Comparison of ENCODE assay signal across 14 cellular contexts in the genomic region with DNA sequence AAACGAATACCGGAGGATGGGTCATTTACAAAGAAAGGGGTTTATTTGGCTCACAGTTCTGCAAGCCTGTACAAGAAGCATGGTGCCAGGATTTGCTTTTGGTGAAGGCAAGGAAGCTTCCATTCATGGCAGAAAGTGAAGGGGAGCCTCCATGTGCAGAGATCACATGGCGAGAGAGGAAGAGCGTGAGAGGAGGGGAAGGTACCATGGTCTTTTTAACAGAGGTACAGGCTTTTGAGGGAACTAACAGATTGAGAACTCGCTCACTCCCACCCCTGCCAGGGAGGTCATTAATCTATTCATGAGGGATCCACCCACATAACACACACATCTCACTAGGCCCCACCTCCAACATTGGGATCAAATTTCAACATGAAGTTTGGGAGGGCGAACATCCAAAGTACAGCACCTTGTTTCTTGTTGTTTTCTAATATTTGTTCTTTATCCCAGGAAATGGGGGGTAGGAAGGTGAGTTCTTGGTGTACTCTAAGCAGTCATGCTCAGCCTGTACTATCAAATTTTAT. TPM values are rescaled to one million over a fixed set of nuclear protein-coding genes. Genes with fewer than 3 reads are reported as not detected.
A peak's percentile ranks its signal among the peaks of the same experiment; 100 is the strongest.
DNase-seq lines count a peak whose midpoint lies in the region; ATAC-seq and TF ChIP-seq lines count a peak whose summit lies in the region.
"Had no signal": no experiment of that assay in that cellular context is flagged by ENCODE, and none has a peak within 500 bp of the region (broad histone marks: within the 10 kb centered on the region; RNA-seq: fewer than 3 reads in every experiment).

No MANE protein-coding gene starts in this region.

- DNase-seq in H4 (ENCODE audit: low spot score), result peak; percentile 84
- DNase-seq in OCI-M1 (lab: John Stamatoyannopoulos, UW), result peak; percentile 92
- DNase-seq in epithelial cell of esophagus (ENCODE audit: low read depth), result peak; percentile 43
- DNase-seq in neuronal stem cell (ENCODE audit: low spot score), result no peak
- no peak for DNase-seq in NCI-H187 treated with DMSO at 0.1 percent for 48 hours (lab: John Stamatoyannopoulos, UW)
- no peak for DNase-seq in activated naive CD4-positive, alpha-beta T cell treated with anti-CD3 and anti-CD28 coated beads, Interleukin-2, amount 10 ng/mL, durations not matched to agents 7 days and 5 days
- DNase-seq: activated naive CD4-positive, alpha-beta T cell treated with anti-CD3 and anti-CD28 coated beads, Interleukin-2, amount 50 U/mL, for 16 hours; CD4-positive, CD25-positive, alpha-beta regulatory T cell; NCI-H1694; occipital lobe had no signal

- no peak overlapping the region for H3K14ac ChIP-seq in neuronal stem cell (ENCODE audit: low read length)

- WGBS in neuronal stem cell (ENCODE audit: extremely low coverage in 2 of 2, insufficient read length in 2 of 2, insufficient replicate concordance in 1 of 2), 2 donors, result no CpG with 5 or more reads among the region's 6 CpGs

- no peak overlapping the region for H3K4me2 ChIP-seq in neuronal stem cell (ENCODE audit: insufficient read depth, low read length, poor library complexity, severe bottlenecking)

- no peak overlapping the region for H3K27ac Mint-ChIP-seq in activated naive CD4-positive, alpha-beta T cell treated with anti-CD3 and anti-CD28 coated beads, Interleukin-2, amount 10 ng/mL, durations not matched to agents 7 days and 5 days
- H3K27ac Mint-ChIP-seq: stimulated activated naive CD8-positive, alpha-beta T cell treated with anti-CD3 and anti-CD28 coated beads, Interleukin-15, Interleukin-2, amounts not matched to agents 100 ng/mL and 50 ng/mL, for 24 hours had no signal

- H3K23ac ChIP-seq in neuronal stem cell (ENCODE audit: low read depth, low read length, poor library complexity), result no peak overlapping the region

- no peaks in the 10 kb centered on the region for H3K9me3 Mint-ChIP-seq in activated naive CD4-positive, alpha-beta T cell treated with anti-CD3 and anti-CD28 coated beads, Interleukin-2, amount 10 ng/mL, durations not matched to agents 7 days and 5 days

- H3K4me1 ChIP-seq in neuronal stem cell (ENCODE audit: control insufficient read depth in 2 of 2, insufficient read depth in 1 of 2, low read depth in 1 of 2, low read length in 2 of 2), result peaks cover 0 to 3% of the 10 kb centered on the region in 2 donors

- peaks cover 3% of the 10 kb centered on the region in 2 donors for H3K9me3 ChIP-seq in neuronal stem cell (replicated peaks in 1 of 2; ENCODE audit: control insufficient read depth in 2 of 2, insufficient read depth in 1 of 2, low read depth in 1 of 2, low read length in 2 of 2)

- no peaks in the 10 kb centered on the region for H3K79me1 ChIP-seq in neuronal stem cell (ENCODE audit: low read depth, low read length)

- H4K91ac ChIP-seq in neuronal stem cell (ENCODE audit: low read depth, low read length, poor library complexity), result no peak overlapping the region

- peak overlapping the region; percentile 59 for H2BK12ac ChIP-seq in neuronal stem cell (ENCODE audit: low read length)

- H3K4me3 ChIP-seq in epithelial cell of esophagus (ENCODE audit: low read length) (no peak overlapping the region), neuronal stem cell (ENCODE audit: low read length in 2 of 2) (no peak overlapping the region)
- H3K4me3 ChIP-seq: skin epidermis had no signal

- no peak for TF ChIP-seq CTCF in epithelial cell of esophagus (IDR thresholded peaks at IDR 0.05; ENCODE audit: insufficient read depth, low read depth, low read length, missing control alignments)

- no peak for ATAC-seq in GM21528 (IDR thresholded peaks at IDR 0.05; ENCODE audit: low FRiP score, unreplicated experiment)

- no peaks in the 10 kb centered on the region for H3K36me3 Mint-ChIP-seq in activated naive CD4-positive, alpha-beta T cell treated with anti-CD3 and anti-CD28 coated beads, Interleukin-2, amount 10 ng/mL, durations not matched to agents 7 days and 5 days
- H3K36me3 Mint-ChIP-seq: CD4-positive, CD25-positive, alpha-beta regulatory T cell had no signal

- no peak overlapping the region for H3K18ac ChIP-seq in neuronal stem cell (ENCODE audit: low read length)

- H3K9ac ChIP-seq in neuronal stem cell (ENCODE audit: low read depth, low read length, poor library complexity), result no peak overlapping the region

- no peak overlapping the region for H3K4me3 Mint-ChIP-seq in activated naive CD4-positive, alpha-beta T cell treated with anti-CD3 and anti-CD28 coated beads, Interleukin-2, amount 10 ng/mL, durations not matched to agents 7 days and 5 days
- H3K4me3 Mint-ChIP-seq: CD4-positive, CD25-positive, alpha-beta regulatory T cell; stimulated activated naive CD8-positive, alpha-beta T cell treated with anti-CD3 and anti-CD28 coated beads, Interleukin-15, Interleukin-2, amounts not matched to agents 100 ng/mL and 50 ng/mL, for 24 hours had no signal

- H3K36me3 ChIP-seq in neuronal stem cell (replicated peaks in 1 of 2; ENCODE audit: control insufficient read depth in 2 of 2, insufficient read depth in 2 of 2, low read length in 2 of 2), result no peaks in the 10 kb centered on the region

- H2AFZ ChIP-seq in neuronal stem cell (ENCODE audit: low read length), result peak overlapping the region; percentile 31

- no peaks in the 10 kb centered on the region for H3K27me3 Mint-ChIP-seq in activated naive CD4-positive, alpha-beta T cell treated with anti-CD3 and anti-CD28 coated beads, Interleukin-2, amount 10 ng/mL, durations not matched to agents 7 days and 5 days
- H3K27me3 Mint-ChIP-seq: CD4-positive, CD25-positive, alpha-beta regulatory T cell; stimulated activated naive CD8-positive, alpha-beta T cell treated with anti-CD3 and anti-CD28 coated beads, Interleukin-15, Interleukin-2, amounts not matched to agents 100 ng/mL and 50 ng/mL, for 24 hours had no signal

- no peak overlapping the region for H4K8ac ChIP-seq in neuronal stem cell (ENCODE audit: low read depth, low read length)

- no peak overlapping the region for H2BK15ac ChIP-seq in neuronal stem cell (ENCODE audit: low read length)

- no peak overlapping the region for H3K27ac ChIP-seq in neuronal stem cell (replicated peaks; ENCODE audit: low read length)

- no peak overlapping the region for H3K4ac ChIP-seq in neuronal stem cell (ENCODE audit: low read length)

- CTCF ChIA-PET in activated naive CD4-positive, alpha-beta T cell treated with anti-CD3 and anti-CD28 coated beads, Interleukin-2, amount 10 ng/mL, durations not matched to agents 7 days and 5 days (lab: Charles Lee), result interaction anchor here (0.5 kb wide), 1 partner anchor 11 kb away, joined by 3 read pairs; no protein-coding TSS in a partner anchor

- H2AK5ac ChIP-seq in neuronal stem cell (ENCODE audit: low read depth, low read length), result no peak overlapping the region

- peaks cover 13% of the 10 kb centered on the region for H3K4me1 Mint-ChIP-seq in activated naive CD4-positive, alpha-beta T cell treated with anti-CD3 and anti-CD28 coated beads, Interleukin-2, amount 10 ng/mL, durations not matched to agents 7 days and 5 days

- no peak overlapping the region for H2BK5ac ChIP-seq in neuronal stem cell (ENCODE audit: low read length)

- H2BK120ac ChIP-seq in neuronal stem cell (ENCODE audit: low read depth, low read length), result no peak overlapping the region

- H3K27me3 ChIP-seq in neuronal stem cell (ENCODE audit: control insufficient read depth in 3 of 3, insufficient read depth in 3 of 3, low read depth in 1 of 3, low read length in 3 of 3), result no peaks in the 10 kb centered on the region

RNA-seq across cellular contexts. Expression of a gene that starts 18.5 kb away (rescaled TPM):
- not detected in 2 replicates for total RNA-seq in H4 (2014; rRNA removed; shearing (Covaris generic))
- not detected for polyA plus RNA-seq in neuronal stem cell (2013, experiment 1 of 2)
- 0.01 TPM for polyA plus RNA-seq in neuronal stem cell (2013, experiment 2 of 2)
- total RNA-seq: CD4-positive, CD25-positive, alpha-beta regulatory T cell; epithelial cell of proximal tubule had no signal
- polyA plus RNA-seq: CD4-positive, CD25-positive, alpha-beta regulatory T cell had no signal

Comparison
In these comparisons a context has a peak if more than half of its experiments do, and no peak if none do; other contexts are left out.
1. DNase-seq: peak in H4 (single experiment), OCI-M1 (single experiment) and epithelial cell of esophagus (single experiment); none in neuronal stem cell (single experiment), NCI-H187 treated with DMSO at 0.1 percent for 48 hours (single experiment) and activated naive CD4-positive, alpha-beta T cell treated with anti-CD3 and anti-CD28 coated beads, Interleukin-2, amount 10 ng/mL, durations not matched to agents 7 days and 5 days (single experiment).